1 cellular context compared by ENCODE assay signal in the genomic region with DNA sequence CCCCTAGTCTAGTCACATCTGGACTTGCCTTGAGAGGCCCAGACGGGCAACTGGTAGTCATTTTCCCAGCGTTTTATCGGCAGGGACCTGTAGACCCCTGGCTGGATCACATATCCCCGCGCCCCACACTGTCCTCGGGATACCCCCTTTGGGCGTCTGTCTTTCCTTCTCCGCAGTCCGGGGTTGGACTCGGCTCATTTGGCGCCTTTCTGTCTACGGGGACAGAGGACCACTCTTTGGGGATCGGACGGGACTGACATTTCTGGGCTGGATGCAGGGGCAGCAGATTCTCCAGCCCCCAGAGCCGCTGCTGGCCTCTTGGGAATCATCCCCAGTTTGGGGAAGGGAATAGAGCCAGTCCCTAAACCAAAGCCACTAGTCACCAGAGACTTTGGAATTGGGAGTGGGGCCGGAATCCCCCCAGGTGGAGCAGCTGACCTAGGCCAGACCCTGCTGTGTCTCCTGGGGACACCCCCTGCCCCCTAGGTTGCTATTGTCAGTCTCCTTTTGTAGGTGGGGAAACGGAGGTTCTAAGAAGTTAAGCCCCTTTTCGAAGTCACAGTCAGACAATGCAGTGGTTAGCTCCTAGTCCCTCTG.
TF ChIP-seq lines count a peak whose summit lies in the region.

No MANE protein-coding gene starts in this region.

TF ChIP-seq in SK-N-SH treated with all-trans-retinoic acid at 6 μM for 48 hours, 23 proteins besides CTCF, POLR2A, EP300 and RAD21 (continued from another document):
- TF ChIP-seq, protein P1, sequence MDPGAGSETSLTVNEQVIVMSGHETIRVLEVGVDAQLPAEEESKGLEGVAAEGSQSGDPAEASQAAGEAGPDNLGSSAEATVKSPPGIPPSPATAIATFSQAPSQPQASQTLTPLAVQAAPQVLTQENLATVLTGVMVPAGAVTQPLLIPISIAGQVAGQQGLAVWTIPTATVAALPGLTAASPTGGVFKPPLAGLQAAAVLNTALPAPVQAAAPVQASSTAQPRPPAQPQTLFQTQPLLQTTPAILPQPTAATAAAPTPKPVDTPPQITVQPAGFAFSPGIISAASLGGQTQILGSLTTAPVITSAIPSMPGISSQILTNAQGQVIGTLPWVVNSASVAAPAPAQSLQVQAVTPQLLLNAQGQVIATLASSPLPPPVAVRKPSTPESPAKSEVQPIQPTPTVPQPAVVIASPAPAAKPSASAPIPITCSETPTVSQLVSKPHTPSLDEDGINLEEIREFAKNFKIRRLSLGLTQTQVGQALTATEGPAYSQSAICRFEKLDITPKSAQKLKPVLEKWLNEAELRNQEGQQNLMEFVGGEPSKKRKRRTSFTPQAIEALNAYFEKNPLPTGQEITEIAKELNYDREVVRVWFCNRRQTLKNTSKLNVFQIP (CRISPR knock-in tag; IDR thresholded peaks at IDR 0.05; ENCODE audit: borderline replicate concordance, low read depth) = no peak
